Comparison of ENCODE assay signal across 8 cellular contexts in genomic region chr19:18205180-18205915, GRCh38. TPM values are rescaled to one million over a fixed set of nuclear protein-coding genes. Genes with fewer than 3 reads are reported as not detected.
DNase-seq lines count a peak whose midpoint lies in the region; ATAC-seq and TF ChIP-seq lines count a peak whose summit lies in the region.

No MANE protein-coding gene starts in this region.

- peak overlapping the region; percentile 94 for H3K27ac ChIP-seq in SK-N-MC

- intact Hi-C loops in cardiac septum (cut with DNase I) = loop anchor here (2.0 to 10.0 kb wide), 3 partner anchors 47 to 209 kb away; partner anchors contain the start of gene SSBP4

- ATAC-seq in omental fat pad (ENCODE audit: low FRiP score) = no peak

- H3K4me3 Mint-ChIP-seq in HFFc6 = peak overlapping the region; percentile 94

- peaks cover 9% of the 10 kb centered on the region; the same call in 1 of the 2 replicates for H3K36me3 Mint-ChIP-seq in HFFc6 (ENCODE audit: low read depth)

- peak; percentile 85 for DNase-seq in Ammon's horn (ENCODE audit: low spot score)
- DNase-seq in HFFc6 = peak; percentile 50
- no peak for DNase-seq in SK-N-MC (ENCODE audit: low read depth, low spot score)
- peak; percentile 75 for DNase-seq in amniotic stem cell (lab: John Stamatoyannopoulos, UW)
- peak; percentile 94 for DNase-seq in cardiac septum (ENCODE audit: low spot score)
- DNase-seq in omental fat pad (ENCODE audit: low spot score) = peak; percentile 55
- DNase-seq in HuH-7 (ENCODE audit: low spot score) = no peak
- no peak for DNase-seq in SK-N-DZ (ENCODE audit: low spot score)

- peak overlapping the region; percentile 85 for H3K9ac ChIP-seq in SK-N-MC (ENCODE audit: insufficient read length)

- peaks cover 5% of the 10 kb centered on the region; the same call in 1 of the 2 replicates for H3K36me3 ChIP-seq in SK-N-MC (ENCODE audit: insufficient read depth, low read length)

- peaks cover 5% of the 10 kb centered on the region for H3K27me3 Mint-ChIP-seq in HFFc6 (ENCODE audit: insufficient read depth)

- H3K9me3 ChIP-seq in SK-N-MC (ENCODE audit: low read depth, low read length) = no peaks in the 10 kb centered on the region

- H3K4me1 Mint-ChIP-seq in HFFc6 (ENCODE audit: low read depth) = peaks cover 45% of the 10 kb centered on the region

- peak overlapping the region; percentile 88 for H3K4me3 ChIP-seq in SK-N-MC

- peak; percentile 18; the same call in 1 of the 2 replicates for TF ChIP-seq CTCF in HFFc6 (IDR thresholded peaks at IDR 0.05)
- no peak for TF ChIP-seq CTCF in omental fat pad (IDR thresholded peaks at IDR 0.05)

- H3K27ac Mint-ChIP-seq in HFFc6 = peak overlapping the region; percentile 96

- H3K9me3 Mint-ChIP-seq in HFFc6 = no peaks in the 10 kb centered on the region

RNA-seq across cellular contexts. Expression of gene RAB3A, which starts 1.5 kb away (rescaled TPM):
- total RNA-seq in HFFc6 (2021; fragmentation: NEBNext Ultra II Directional; extraction: Animal tissue kit (Norgen Biotek cat#: 25700)) = 1 to 10 TPM; 6.1 to 9.0 (median 7.3) TPM
- total RNA-seq in cardiac septum = 21.7 TPM
- 1 to 10 TPM in 1 of 4 donors, under 1 TPM in 1, not detected in 2; 0.63 to 2.0 TPM for total RNA-seq in omental fat pad
- polyA plus RNA-seq in SK-N-DZ (2014; cell fraction: cytosol; rRNA removed) = 12.2 and 15.0 TPM in 2 replicates
- polyA plus RNA-seq in SK-N-DZ (2014; cell fraction: nucleus; rRNA removed) = 5.6 and 15.2 TPM in 2 replicates

RNA-seq across cellular contexts. Expression of gene MPV17L2, which starts 12.3 kb away (rescaled TPM):
- total RNA-seq in HFFc6 (2021; fragmentation: NEBNext Ultra II Directional; extraction: Animal tissue kit (Norgen Biotek cat#: 25700)) = 10 to 100 TPM in 5 of 6 experiments, 1 to 10 TPM in 1; 9.7 to 14.9 (median 13.1) TPM
- 14.6 TPM for total RNA-seq in cardiac septum
- 10 to 100 TPM; 19.6 to 29.7 (median 22.5) TPM for total RNA-seq in omental fat pad
- 17.6 and 47.1 TPM in 2 replicates for polyA plus RNA-seq in SK-N-DZ (2014; cell fraction: cytosol; rRNA removed)
- polyA plus RNA-seq in SK-N-DZ (2014; cell fraction: nucleus; rRNA removed) = 18.9 and 19.8 TPM in 2 replicates

RNA-seq across cellular contexts. Expression of gene PDE4C, which starts 20.9 kb away (rescaled TPM):
- total RNA-seq in HFFc6 (2021; fragmentation: NEBNext Ultra II Directional; extraction: Animal tissue kit (Norgen Biotek cat#: 25700)) = under 1 TPM in 1 of 6 experiments, not detected in 5; 0.14 TPM
- 1.3 TPM for total RNA-seq in cardiac septum
- 1 to 10 TPM in 1 of 4 donors, under 1 TPM in 2, not detected in 1; 0.12 to 1.5 (median 0.63) TPM for total RNA-seq in omental fat pad
- polyA plus RNA-seq in SK-N-DZ (2014; cell fraction: cytosol; rRNA removed) = 9.0 and 9.9 TPM in 2 replicates
- polyA plus RNA-seq in SK-N-DZ (2014; cell fraction: nucleus; rRNA removed) = 49.1 and 53.2 TPM in 2 replicates

RNA-seq across cellular contexts. Expression of gene IFI30, which starts 31.7 kb away (rescaled TPM):
- 1 to 10 TPM; 4.9 to 9.0 (median 6.0) TPM for total RNA-seq in HFFc6 (2021; fragmentation: NEBNext Ultra II Directional; extraction: Animal tissue kit (Norgen Biotek cat#: 25700))
- total RNA-seq in cardiac septum (14.6 TPM), omental fat pad (100 to 1,000 TPM in 2 of 4 donors, 10 to 100 TPM in 2; 74.8 to 466 (median 148) TPM)
- 2.7 and 11.0 TPM in 2 replicates for polyA plus RNA-seq in SK-N-DZ (2014; cell fraction: cytosol; rRNA removed)
- polyA plus RNA-seq in SK-N-DZ (2014; cell fraction: nucleus; rRNA removed) = 0.72 and 1.1 TPM in 2 replicates

RNA-seq across cellular contexts. Expression of gene PIK3R2, which starts 52.4 kb away (rescaled TPM):
- 10 to 100 TPM; 51.9 to 66.1 (median 56.0) TPM for total RNA-seq in HFFc6 (2021; fragmentation: NEBNext Ultra II Directional; extraction: Animal tissue kit (Norgen Biotek cat#: 25700))
- total RNA-seq in cardiac septum (28.3 TPM), omental fat pad (10 to 100 TPM in 1 of 4 donors, 1 to 10 TPM in 3; 6.3 to 11.7 (median 7.4) TPM)
- polyA plus RNA-seq in SK-N-DZ (2014; cell fraction: cytosol; rRNA removed) = 24.1 and 30.3 TPM in 2 replicates
- 17.4 and 26.3 TPM in 2 replicates for polyA plus RNA-seq in SK-N-DZ (2014; cell fraction: nucleus; rRNA removed)

Comparison
In these comparisons a context has a peak if more than half of its experiments do, and no peak if none do; other contexts are left out.
1. DNase-seq: peak in Ammon's horn (single experiment), HFFc6 (single experiment), amniotic stem cell (single experiment), cardiac septum (single experiment) and omental fat pad (single experiment); none in SK-N-MC (single experiment), HuH-7 (single experiment) and SK-N-DZ (single experiment).